9 cellular contexts compared by ENCODE assay signal in genomic region chr6:98833101-98834059, GRCh38. TPM values are rescaled to one million over a fixed set of nuclear protein-coding genes. Genes with fewer than 3 reads are reported as not detected.
A peak's percentile ranks its signal among the peaks of the same experiment; 100 is the strongest.
DNase-seq lines count a peak whose midpoint lies in the region; ATAC-seq, FAIRE-seq and TF ChIP-seq lines count a peak whose summit lies in the region.
"Had no signal": no experiment of that assay in that cellular context is flagged by ENCODE, and none has a peak within 500 bp of the region (broad histone marks: within the 10 kb centered on the region; RNA-seq: fewer than 3 reads in every experiment).

No MANE protein-coding gene starts in this region.

- H3K79me2 ChIP-seq in OCI-LY1 (ENCODE audit: insufficient read depth, low read length): no peaks in the 10 kb centered on the region

- no peaks in the 10 kb centered on the region for H3K36me3 Mint-ChIP-seq in stimulated activated memory B cell treated with anti-CD40 and anti-IgM and Interleukin-4, amounts not matched to agents 10 μg/mL and 1 μg/mL and 100 μg/mL, for 72 hours

- H3K27me3 ChIP-seq in OCI-LY1 (ENCODE audit: insufficient read depth, low read length): no peaks in the 10 kb centered on the region
- peaks cover 66% of the 10 kb centered on the region for H3K27me3 ChIP-seq in bronchial epithelial cell (ENCODE audit: control insufficient read depth, insufficient read depth, low read length)
- peaks cover 16% of the 10 kb centered on the region for H3K27me3 ChIP-seq in layer of hippocampus (ENCODE audit: control insufficient read depth, insufficient read depth, low read length)

- H3K27ac ChIP-seq in OCI-LY1 (ENCODE audit: low read depth, low read length, poor library complexity, severe bottlenecking) (no peak overlapping the region), layer of hippocampus (ENCODE audit: low read depth, low read length) (peak overlapping the region; percentile 84)

- H3K4me3 ChIP-seq in HFF-Myc (replicated peaks; ENCODE audit: low read depth, low read length) (peak overlapping the region; percentile 29), OCI-LY1 (ENCODE audit: low read depth, low read length, poor library complexity, severe bottlenecking) (peak overlapping the region; percentile 58), bronchial epithelial cell (ENCODE audit: low read depth, low read length) (peak overlapping the region; percentile 26)

- no peaks in the 10 kb centered on the region for H3K4me1 ChIP-seq in OCI-LY1 (ENCODE audit: insufficient read depth, low read length, severe bottlenecking)

- H4K20me1 ChIP-seq in OCI-LY1 (ENCODE audit: insufficient read depth, low read length): no peaks in the 10 kb centered on the region

- peak overlapping the region; percentile 9 for H3K27ac Mint-ChIP-seq in stimulated activated memory B cell treated with anti-CD40 and anti-IgM and Interleukin-4, amounts not matched to agents 10 μg/mL and 1 μg/mL and 100 μg/mL, for 72 hours

- H3K9me2 ChIP-seq in OCI-LY1 (ENCODE audit: low read depth, low read length): no peaks in the 10 kb centered on the region

- H3K9me3 Mint-ChIP-seq in stimulated activated memory B cell treated with anti-CD40 and anti-IgM and Interleukin-4, amounts not matched to agents 10 μg/mL and 1 μg/mL and 100 μg/mL, for 72 hours: no peaks in the 10 kb centered on the region

- no peaks in the 10 kb centered on the region for H3K9me3 ChIP-seq in OCI-LY1 (ENCODE audit: low read length)

- peak overlapping the region; percentile 74 for H3K4me2 ChIP-seq in OCI-LY1 (ENCODE audit: low read length)

- ATAC-seq in stimulated activated memory B cell treated with anti-CD40 and anti-IgM and Interleukin-4, amounts not matched to agents 10 μg/mL and 1 μg/mL and 100 μg/mL, for 72 hours: peak; percentile 34
- ATAC-seq in HG03175 (IDR thresholded peaks at IDR 0.05; ENCODE audit: unreplicated experiment): no peak

- peaks cover 48% of the 10 kb centered on the region for H3K4me1 Mint-ChIP-seq in stimulated activated memory B cell treated with anti-CD40 and anti-IgM and Interleukin-4, amounts not matched to agents 10 μg/mL and 1 μg/mL and 100 μg/mL, for 72 hours

- peaks cover 95% of the 10 kb centered on the region for H3K27me3 Mint-ChIP-seq in stimulated activated memory B cell treated with anti-CD40 and anti-IgM and Interleukin-4, amounts not matched to agents 10 μg/mL and 1 μg/mL and 100 μg/mL, for 72 hours

- no peak for FAIRE-seq in bronchial epithelial cell (lab: Jason Lieb, UNC)

- peak overlapping the region; percentile 83 for H3K4me3 Mint-ChIP-seq in stimulated activated memory B cell treated with anti-CD40 and anti-IgM and Interleukin-4, amounts not matched to agents 10 μg/mL and 1 μg/mL and 100 μg/mL, for 72 hours

- H3K36me3 ChIP-seq in OCI-LY1 (ENCODE audit: insufficient read depth, low read length): no peaks in the 10 kb centered on the region
- H3K36me3 ChIP-seq in bronchial epithelial cell (ENCODE audit: control insufficient read depth, insufficient read depth, low read length): no peaks in the 10 kb centered on the region

- DNase-seq in D341Med (ENCODE audit: low spot score) (peak; percentile 78), HFF-Myc (ENCODE audit: extremely low read depth, low read depth) (no peak), bronchial epithelial cell (ENCODE audit: low read depth) (no peak), dedifferentiated amniotic fluid mesenchymal stem cell (ENCODE audit: extremely low spot score) (no peak)

- no peaks in the 10 kb centered on the region for H3F3A ChIP-seq in OCI-LY1 (ENCODE audit: insufficient read depth, low read length)

- no peak for TF ChIP-seq CTCF in HFF-Myc (IDR thresholded peaks at IDR 0.05; ENCODE audit: low read depth, low read length, missing control alignments)
- TF ChIP-seq CTCF in OCI-LY1 (IDR thresholded peaks at IDR 0.05; ENCODE audit: low read length): no peak
- no peak for TF ChIP-seq CTCF in bronchial epithelial cell (IDR thresholded peaks at IDR 0.05; ENCODE audit: insufficient read depth, low read length, severe bottlenecking)

- H3K9ac ChIP-seq in OCI-LY1 (ENCODE audit: low read length): no peak overlapping the region; the same call in 1 of the 2 replicates

- no peak overlapping the region for H2AFZ ChIP-seq in OCI-LY1 (ENCODE audit: low read length)

RNA-seq across cellular contexts. Expression of gene POU3F2, which starts 1.0 kb away (rescaled TPM):
- total RNA-seq in bronchial epithelial cell: not detected in 2 replicates
- total RNA-seq: subcutaneous adipose tissue had no signal
